In the genomic region with DNA sequence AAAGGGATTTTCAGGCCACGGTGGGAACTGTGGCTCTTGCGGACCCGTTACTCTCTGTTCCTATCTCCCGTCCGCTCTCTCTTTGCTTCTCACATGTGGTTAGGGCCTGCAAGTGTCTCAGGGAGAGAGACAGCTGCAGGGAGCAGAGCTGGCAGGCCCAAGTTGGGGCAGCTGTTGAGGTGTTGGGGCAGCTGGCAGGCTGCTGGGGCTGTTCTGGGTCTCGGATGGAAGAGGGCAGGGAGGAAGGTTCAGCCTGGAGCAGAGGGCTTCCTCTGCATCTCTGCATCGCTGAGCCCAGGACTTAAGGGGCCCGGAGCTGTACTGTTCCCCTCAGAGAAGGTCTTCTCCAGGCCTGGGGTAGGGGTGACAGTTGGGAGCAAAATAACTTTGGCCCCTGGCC, we compare ENCODE assay signal across 20 cellular contexts. TPM values are rescaled to one million over a fixed set of nuclear protein-coding genes. Genes with fewer than 3 reads are reported as not detected.
"Had no signal": no experiment of that assay in that cellular context is flagged by ENCODE, and none has a peak within 500 bp of the region (broad histone marks: within the 10 kb centered on the region; RNA-seq: fewer than 3 reads in every experiment).

No MANE protein-coding gene starts in this region.

- H3K27ac ChIP-seq: colonic mucosa, esophagus squamous epithelium, gastroesophageal sphincter, pancreas, tibial nerve, upper lobe of right lung, vagina had no signal

- H3K4me3 ChIP-seq: colonic mucosa, esophagus squamous epithelium, gastroesophageal sphincter, lung, pancreas, smooth muscle cell, tibial nerve, upper lobe of right lung, vagina had no signal

- ATAC-seq: gastroesophageal sphincter; left colon; left ventricle myocardium superior; naive thymus-derived CD8-positive, alpha-beta T cell; pancreas; upper lobe of right lung had no signal

- H3K27me3 ChIP-seq: colonic mucosa, pancreas, upper lobe of right lung, vagina had no signal

- H3K9me3 ChIP-seq: colonic mucosa, esophagus squamous epithelium, gastroesophageal sphincter, pancreas, tibial nerve, upper lobe of right lung, vagina had no signal

- DNase-seq: colonic mucosa; dermis blood vessel endothelial cell; esophagus squamous epithelium; foreskin fibroblast; glutamatergic neuron; immature natural killer cell; left colon; left ventricle myocardium superior; mesendoderm; naive thymus-derived CD8-positive, alpha-beta T cell; occipital lobe; stimulated activated CD4-positive, alpha-beta T cell treated with anti-CD3 and anti-CD28 coated beads, Interleukin-2, amount 100 ng/mL, for 48 hours; stimulated activated naive CD4-positive, alpha-beta T cell treated with Interleukin-2 at 50 U/mL for 16 hours; upper lobe of right lung had no signal

- H3K4me1 ChIP-seq: colonic mucosa had no signal

- H3K4me2 ChIP-seq: smooth muscle cell had no signal

RNA-seq across cellular contexts. Expression of gene CNIH2, which starts 2.6 kb away (rescaled TPM):
- total RNA-seq: dermis blood vessel endothelial cell, left ventricle myocardium superior, tibial nerve had no signal
- polyA plus RNA-seq: immature natural killer cell; naive thymus-derived CD8-positive, alpha-beta T cell had no signal

RNA-seq across cellular contexts. Expression of gene TMEM151A, which starts 16.3 kb away (rescaled TPM):
- total RNA-seq: dermis blood vessel endothelial cell, esophagus squamous epithelium, tibial nerve had no signal
- polyA plus RNA-seq: immature natural killer cell; naive thymus-derived CD8-positive, alpha-beta T cell had no signal
